21 cellular contexts compared by ENCODE assay signal in the genomic region with DNA sequence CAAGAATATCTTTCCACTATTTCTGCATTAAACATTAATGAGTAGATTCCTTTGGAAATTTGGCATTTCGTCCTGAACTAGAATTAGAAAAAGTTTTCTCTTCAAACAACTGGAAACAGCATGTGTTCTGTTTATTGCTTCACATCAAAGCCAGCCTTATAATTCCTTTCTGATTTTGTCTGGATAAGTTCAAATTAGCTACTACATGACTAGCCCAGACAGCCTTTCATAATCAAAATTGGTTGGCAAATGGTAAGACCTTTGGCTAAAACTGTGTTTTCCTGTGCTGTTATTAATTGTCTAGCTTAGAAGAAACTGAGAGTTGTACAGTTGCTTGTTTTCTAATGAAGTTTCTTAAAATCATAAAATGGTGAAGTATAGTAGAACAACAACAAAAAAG. TPM values are rescaled to one million over a fixed set of nuclear protein-coding genes. Genes with fewer than 3 reads are reported as not detected.
"Had no signal": no experiment of that assay in that cellular context is flagged by ENCODE, and none has a peak within 500 bp of the region (broad histone marks: within the 10 kb centered on the region; RNA-seq: fewer than 3 reads in every experiment).

No MANE protein-coding gene starts in this region.

- H3K27me3 ChIP-seq: heart right ventricle, neural progenitor cell, ovary, right lobe of liver, spleen, upper lobe of right lung had no signal

- H3K9me3 ChIP-seq: heart right ventricle, ovary, right lobe of liver, spleen, upper lobe of right lung had no signal

- H3K27ac ChIP-seq: heart right ventricle, neural progenitor cell, ovary, right lobe of liver, spleen, upper lobe of right lung had no signal

- H3K9me3 Mint-ChIP-seq: activated CD4-positive, alpha-beta memory T cell treated with anti-CD3 and anti-CD28 coated beads for 36 hours; activated naive CD4-positive, alpha-beta T cell treated with anti-CD3 and anti-CD28 coated beads, Interleukin-2, amount 50 U/mL, for 72 hours; activated T-helper 1 cell treated with anti-CD3 and anti-CD28 coated beads, Interleukin-12 subunit alpha, Interleukin-12 subunit beta, Interleukin-2, Interleukin-4 antibody, amounts not matched to agents 30 ng/mL and 10 ng/mL and 1 ng/mL, durations not matched to agents 14 hours and 24 hours and 36 hours; dendritic cell treated with granulocyte-macrophage colony-stimulating factor and Interleukin-4, amounts not matched to agents 40 ng/mL and 50 ng/mL, for 4 days had no signal

- H3K36me3 ChIP-seq: heart right ventricle, neural progenitor cell, ovary, right lobe of liver, spleen, upper lobe of right lung had no signal

- H3K4me3 Mint-ChIP-seq: activated CD4-positive, alpha-beta memory T cell treated with anti-CD3 and anti-CD28 coated beads for 36 hours; activated T-helper 1 cell treated with anti-CD3 and anti-CD28 coated beads, Interleukin-12 subunit alpha, Interleukin-12 subunit beta, Interleukin-2, Interleukin-4 antibody, amounts not matched to agents 30 ng/mL and 10 ng/mL and 1 ng/mL, durations not matched to agents 14 hours and 24 hours and 36 hours; dendritic cell treated with granulocyte-macrophage colony-stimulating factor and Interleukin-4, amounts not matched to agents 40 ng/mL and 50 ng/mL, for 4 days; naive thymus-derived CD4-positive, alpha-beta T cell; neural progenitor cell; stimulated activated naive B cell treated with anti-CD40 and anti-IgM and Interleukin-4, amounts not matched to agents 10 μg/mL and 1 μg/mL and 100 μg/mL, for 72 hours; WTC11 had no signal

- DNase-seq: activated CD4-positive, alpha-beta memory T cell treated with anti-CD3 and anti-CD28 coated beads for 36 hours; activated CD4-positive, alpha-beta T cell treated with anti-CD3 and anti-CD28 coated beads for 4 hours; activated gamma-delta T cell treated with Interleukin-2 at 50 U/mL for 16 hours; activated T-cell treated with anti-CD3 and anti-CD28 coated beads for 4 hours; effector CD8-positive, alpha-beta T cell; heart right ventricle; mesenchymal stem cell; naive thymus-derived CD4-positive, alpha-beta T cell; ovary; right lobe of liver; spleen; stimulated activated CD4-positive, alpha-beta T cell treated with anti-CD3 and anti-CD28 coated beads, Interleukin-4, amount 100 ng/mL, for 4 hours; stimulated activated naive B cell treated with anti-CD40 and anti-IgM and Interleukin-4, amounts not matched to agents 10 μg/mL and 1 μg/mL and 100 μg/mL, for 72 hours; SW 1271; upper lobe of right lung had no signal

- H3K27me3 Mint-ChIP-seq: activated CD4-positive, alpha-beta memory T cell treated with anti-CD3 and anti-CD28 coated beads for 36 hours had no signal

- H3K4me1 ChIP-seq: right lobe of liver, upper lobe of right lung had no signal

- H3K4me3 ChIP-seq: heart right ventricle, neural progenitor cell, ovary, right lobe of liver, spleen, upper lobe of right lung had no signal

- H3K4me2 ChIP-seq: neural progenitor cell had no signal

- H2AFZ ChIP-seq: neural progenitor cell had no signal

- ATAC-seq: activated naive CD4-positive, alpha-beta T cell treated with anti-CD3 and anti-CD28 coated beads, Interleukin-2, amount 50 U/mL, for 72 hours; heart right ventricle; naive thymus-derived CD4-positive, alpha-beta T cell; right lobe of liver; stimulated activated naive B cell treated with anti-CD40 and anti-IgM and Interleukin-4, amounts not matched to agents 10 μg/mL and 1 μg/mL and 100 μg/mL, for 72 hours; upper lobe of right lung; WTC11 had no signal

- H3K27ac Mint-ChIP-seq: activated CD4-positive, alpha-beta memory T cell treated with anti-CD3 and anti-CD28 coated beads for 36 hours; activated naive CD4-positive, alpha-beta T cell treated with anti-CD3 and anti-CD28 coated beads, Interleukin-2, amount 50 U/mL, for 72 hours; activated T-helper 1 cell treated with anti-CD3 and anti-CD28 coated beads, Interleukin-12 subunit alpha, Interleukin-12 subunit beta, Interleukin-2, Interleukin-4 antibody, amounts not matched to agents 30 ng/mL and 10 ng/mL and 1 ng/mL, durations not matched to agents 14 hours and 24 hours and 36 hours; dendritic cell treated with granulocyte-macrophage colony-stimulating factor and Interleukin-4, amounts not matched to agents 40 ng/mL and 50 ng/mL, for 4 days; naive thymus-derived CD4-positive, alpha-beta T cell; neural progenitor cell; stimulated activated naive B cell treated with anti-CD40 and anti-IgM and Interleukin-4, amounts not matched to agents 10 μg/mL and 1 μg/mL and 100 μg/mL, for 72 hours; WTC11 had no signal

- H3K9ac ChIP-seq: neural progenitor cell had no signal

- H3K36me3 Mint-ChIP-seq: activated CD4-positive, alpha-beta memory T cell treated with anti-CD3 and anti-CD28 coated beads for 36 hours; activated naive CD4-positive, alpha-beta T cell treated with anti-CD3 and anti-CD28 coated beads, Interleukin-2, amount 50 U/mL, for 72 hours; naive thymus-derived CD4-positive, alpha-beta T cell; neural progenitor cell; stimulated activated naive B cell treated with anti-CD40 and anti-IgM and Interleukin-4, amounts not matched to agents 10 μg/mL and 1 μg/mL and 100 μg/mL, for 72 hours; WTC11 had no signal

RNA-seq across cellular contexts. Expression of gene P3H2, which starts 52.7 kb away (rescaled TPM):
- total RNA-seq: activated CD4-positive, alpha-beta memory T cell treated with anti-CD3 and anti-CD28 coated beads for 36 hours; activated naive CD4-positive, alpha-beta T cell treated with anti-CD3 and anti-CD28 coated beads, Interleukin-2, amount 50 U/mL, for 72 hours; activated T-helper 1 cell treated with anti-CD3 and anti-CD28 coated beads, Interleukin-12 subunit alpha, Interleukin-12 subunit beta, Interleukin-2, Interleukin-4 antibody, amounts not matched to agents 30 ng/mL and 10 ng/mL and 1 ng/mL, durations not matched to agents 14 hours and 24 hours and 36 hours; T-helper 2 cell treated with Interferon-gamma antibody and Interleukin-4, amounts not matched to agents 100 ng/mL and 5 ng/mL, for 36 hours had no signal
- polyA plus RNA-seq: naive thymus-derived CD4-positive, alpha-beta T cell had no signal
